Comparison of ENCODE assay signal across 19 cellular contexts in genomic region chr10:77894058-77894457, GRCh38.
"Had no signal": no experiment of that assay in that cellular context is flagged by ENCODE, and none has a peak within 500 bp of the region (broad histone marks: within the 10 kb centered on the region; RNA-seq: fewer than 3 reads in every experiment).

No MANE protein-coding gene starts in this region.

- H3K4me1 Mint-ChIP-seq: naive thymus-derived CD8-positive, alpha-beta T cell; stimulated activated memory B cell treated with anti-CD40 and anti-IgM and Interleukin-4, amounts not matched to agents 10 μg/mL and 1 μg/mL and 100 μg/mL, for 72 hours; T-helper 17 cell had no signal

- H3K27ac ChIP-seq: epithelial cell of prostate had no signal

- H3K9me3 Mint-ChIP-seq: activated CD4-positive, alpha-beta memory T cell treated with anti-CD3 and anti-CD28 coated beads for 36 hours; activated T-helper 1 cell treated with anti-CD3 and anti-CD28 coated beads, Interleukin-12 subunit alpha, Interleukin-12 subunit beta, Interleukin-2, Interleukin-4 antibody, amounts not matched to agents 30 ng/mL and 10 ng/mL and 1 ng/mL, durations not matched to agents 14 hours and 24 hours and 36 hours; naive thymus-derived CD8-positive, alpha-beta T cell; stimulated activated memory B cell treated with anti-CD40 and anti-IgM and Interleukin-4, amounts not matched to agents 10 μg/mL and 1 μg/mL and 100 μg/mL, for 72 hours had no signal

- H3K27ac Mint-ChIP-seq: activated CD4-positive, alpha-beta memory T cell treated with anti-CD3 and anti-CD28 coated beads for 36 hours; activated CD4-positive, alpha-beta T cell treated with anti-CD3 and anti-CD28 coated beads for 36 hours; activated naive CD8-positive, alpha-beta T cell; activated T-helper 1 cell treated with anti-CD3 and anti-CD28 coated beads, Interleukin-12 subunit alpha, Interleukin-12 subunit beta, Interleukin-2, Interleukin-4 antibody, amounts not matched to agents 30 ng/mL and 10 ng/mL and 1 ng/mL, durations not matched to agents 14 hours and 24 hours and 36 hours; stimulated activated memory B cell treated with anti-CD40 and anti-IgM and Interleukin-4, amounts not matched to agents 10 μg/mL and 1 μg/mL and 100 μg/mL, for 72 hours; T-helper 17 cell had no signal

- H3K36me3 Mint-ChIP-seq: activated CD4-positive, alpha-beta memory T cell treated with anti-CD3 and anti-CD28 coated beads for 36 hours; activated naive CD8-positive, alpha-beta T cell; naive thymus-derived CD8-positive, alpha-beta T cell; stimulated activated memory B cell treated with anti-CD40 and anti-IgM and Interleukin-4, amounts not matched to agents 10 μg/mL and 1 μg/mL and 100 μg/mL, for 72 hours had no signal

- H3K4me3 ChIP-seq: dorsolateral prefrontal cortex, heart left ventricle, thyroid gland had no signal

- H3K27me3 ChIP-seq: dorsolateral prefrontal cortex, heart left ventricle, thyroid gland had no signal

- H3K36me3 ChIP-seq: heart left ventricle, thyroid gland had no signal

- FAIRE-seq: colon had no signal

- DNase-seq: activated CD4-positive, alpha-beta memory T cell treated with anti-CD3 and anti-CD28 coated beads for 36 hours; activated CD4-positive, alpha-beta T cell treated with anti-CD3 and anti-CD28 coated beads for 36 hours; activated T-cell treated with anti-CD3 and anti-CD28 coated beads for 4 hours; amniotic stem cell; central memory CD4-positive, alpha-beta T cell; dorsolateral prefrontal cortex; foreskin melanocyte; heart left ventricle; mesenchymal stem cell; naive thymus-derived CD8-positive, alpha-beta T cell; stimulated activated CD4-positive, alpha-beta T cell treated with anti-CD3 and anti-CD28 coated beads, Interleukin-4, amount 100 ng/mL, for 24 hours; T-helper 17 cell; thyroid gland had no signal

- H3K4me3 Mint-ChIP-seq: activated CD4-positive, alpha-beta memory T cell treated with anti-CD3 and anti-CD28 coated beads for 36 hours; activated CD4-positive, alpha-beta T cell treated with anti-CD3 and anti-CD28 coated beads for 36 hours; activated naive CD8-positive, alpha-beta T cell; activated T-helper 1 cell treated with anti-CD3 and anti-CD28 coated beads, Interleukin-12 subunit alpha, Interleukin-12 subunit beta, Interleukin-2, Interleukin-4 antibody, amounts not matched to agents 30 ng/mL and 10 ng/mL and 1 ng/mL, durations not matched to agents 14 hours and 24 hours and 36 hours; naive thymus-derived CD8-positive, alpha-beta T cell; stimulated activated memory B cell treated with anti-CD40 and anti-IgM and Interleukin-4, amounts not matched to agents 10 μg/mL and 1 μg/mL and 100 μg/mL, for 72 hours; T-helper 17 cell had no signal

- H3K27me3 Mint-ChIP-seq: activated CD4-positive, alpha-beta memory T cell treated with anti-CD3 and anti-CD28 coated beads for 36 hours; activated CD4-positive, alpha-beta T cell treated with anti-CD3 and anti-CD28 coated beads for 36 hours; activated naive CD8-positive, alpha-beta T cell had no signal

- H3K9me3 ChIP-seq: heart left ventricle, thyroid gland had no signal

- ATAC-seq: activated CD4-positive, alpha-beta T cell treated with anti-CD3 and anti-CD28 coated beads for 36 hours; heart left ventricle; naive thymus-derived CD8-positive, alpha-beta T cell; sciatic nerve; stimulated activated memory B cell treated with anti-CD40 and anti-IgM and Interleukin-4, amounts not matched to agents 10 μg/mL and 1 μg/mL and 100 μg/mL, for 72 hours; T-helper 17 cell had no signal
